ENCODE assay signal across 12 cellular contexts in the genomic region with DNA sequence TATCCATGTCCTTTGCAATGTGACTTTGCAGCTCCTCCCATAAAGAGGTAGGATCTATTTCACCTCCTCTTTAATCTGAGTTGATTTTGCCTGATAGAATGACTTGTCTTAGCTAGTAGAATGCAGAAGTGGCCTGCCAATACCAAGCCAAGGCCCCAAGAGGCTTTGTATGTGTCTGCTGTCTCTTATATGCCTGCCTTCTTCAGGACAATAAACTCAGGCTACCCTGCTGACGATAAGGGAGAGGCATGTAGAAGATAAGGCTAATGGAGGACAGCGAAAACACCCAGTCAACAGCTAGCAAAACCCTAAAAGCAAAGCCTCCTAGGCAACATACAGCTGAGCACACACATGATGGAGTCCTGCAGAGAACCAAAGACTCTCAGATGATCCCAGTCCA.
"Had no signal": no experiment of that assay in that cellular context is flagged by ENCODE, and none has a peak within 500 bp of the region (broad histone marks: within the 10 kb centered on the region; RNA-seq: fewer than 3 reads in every experiment).

No MANE protein-coding gene starts in this region.

- DNase-seq: activated CD4-positive, alpha-beta T cell treated with anti-CD3 and anti-CD28 coated beads for 4 hours; activated CD8-positive, alpha-beta memory T cell treated with anti-CD3 and anti-CD28 coated beads, Interleukin-2, amount 50 U/mL, for 4 hours; activated CD8-positive, alpha-beta T cell treated with anti-CD3 and anti-CD28 coated beads for 36 hours; activated naive CD8-positive, alpha-beta T cell treated with anti-CD3 and anti-CD28 coated beads, Interleukin-2, amount 50 U/mL, for 24 hours; foreskin melanocyte; heart left ventricle; islet precursor cell; left lung; stimulated activated CD4-positive, alpha-beta T cell treated with anti-CD3 and anti-CD28 coated beads, Interleukin-4, amount 100 ng/mL, for 4 hours; stomach; WERI-Rb-1 had no signal

- H3K9me3 ChIP-seq: heart left ventricle, left lung, stomach had no signal

- H3K4me3 ChIP-seq: cardiac muscle cell, heart left ventricle, left lung, stomach had no signal

- H3K36me3 ChIP-seq: cardiac muscle cell, heart left ventricle, left lung, stomach, WERI-Rb-1 had no signal

- H3K27me3 ChIP-seq: cardiac muscle cell, heart left ventricle, left lung, stomach had no signal

- H3K27ac ChIP-seq: cardiac muscle cell, stomach, WERI-Rb-1 had no signal
